8 cellular contexts compared by ENCODE assay signal in the genomic region with DNA sequence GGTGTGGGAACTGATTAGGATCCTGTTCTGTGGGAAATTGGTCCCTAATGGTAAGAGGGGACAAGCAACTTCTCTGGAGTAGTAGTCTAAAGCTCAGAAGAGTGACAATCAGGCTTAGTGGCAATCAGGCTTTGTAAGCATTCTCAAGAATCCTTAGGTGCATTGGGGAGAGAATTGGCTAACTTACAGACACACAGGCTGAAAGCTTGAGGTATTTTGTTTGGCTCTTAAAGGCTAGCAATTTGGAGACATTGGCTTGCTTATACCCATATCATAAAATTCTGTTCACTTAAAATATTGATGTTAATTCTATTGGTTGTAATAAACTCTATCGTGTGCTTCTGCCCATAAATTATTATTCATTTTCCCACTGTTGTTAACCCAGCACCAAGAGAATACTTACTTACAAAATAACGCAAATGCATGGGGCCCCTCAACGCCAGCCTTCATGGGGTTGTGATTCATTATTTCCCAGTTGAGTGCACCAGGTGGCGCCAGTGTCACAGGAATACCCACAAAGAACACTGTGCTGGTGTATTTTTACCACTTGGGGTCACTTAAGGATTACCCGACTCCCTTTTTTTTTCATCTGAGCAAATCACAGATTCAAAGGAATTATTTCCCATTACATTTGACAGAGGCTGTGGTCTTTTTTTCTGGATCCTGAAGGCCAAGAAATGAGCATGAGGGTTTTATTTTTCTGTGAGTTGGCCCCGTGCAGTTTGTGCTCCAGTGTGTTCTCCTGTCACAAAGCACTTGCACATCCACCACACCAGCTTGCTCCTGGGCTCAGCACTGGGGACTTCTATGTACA. TPM values are rescaled to one million over a fixed set of nuclear protein-coding genes. Genes with fewer than 3 reads are reported as not detected.
DNase-seq lines count a peak whose midpoint lies in the region; ATAC-seq and TF ChIP-seq lines count a peak whose summit lies in the region.

No MANE protein-coding gene starts in this region.

- H2AFZ ChIP-seq in osteoblast (ENCODE audit: low read length): no peak overlapping the region

- no peaks in the 10 kb centered on the region for H3K4me1 ChIP-seq in NT2/D1 (ENCODE audit: insufficient read depth, insufficient read length)
- peaks cover 33% of the 10 kb centered on the region for H3K4me1 ChIP-seq in osteoblast (ENCODE audit: insufficient read depth, low read length)
- H3K4me1 ChIP-seq in transverse colon: peaks cover 0 to 8% (median 0%) of the 10 kb centered on the region in 4 donors

- H3K27ac ChIP-seq in osteoblast (ENCODE audit: low read depth, low read length): no peak overlapping the region
- no peak overlapping the region for H3K27ac ChIP-seq in transverse colon

- TF ChIP-seq CTCF in fibroblast of villous mesenchyme (IDR thresholded peaks at IDR 0.05; ENCODE audit: insufficient read depth, low read depth, low read length) (peak; percentile 90), osteoblast (IDR thresholded peaks at IDR 0.05; ENCODE audit: extremely low read depth, low read depth, low read length) (peak; percentile 95), transverse colon (IDR thresholded peaks at IDR 0.05) (peak; percentile 77 to 89 (median 80))

- no peak overlapping the region for H3K4me2 ChIP-seq in osteoblast (ENCODE audit: insufficient read depth, low read length)

- no peak for TF ChIP-seq POLR2A in transverse colon (IDR thresholded peaks at IDR 0.05)

- H3K27me3 ChIP-seq in NT2/D1 (ENCODE audit: insufficient read depth, insufficient read length) (no peaks in the 10 kb centered on the region), osteoblast (ENCODE audit: insufficient read depth, low read length) (no peaks in the 10 kb centered on the region), transverse colon (no peaks in the 10 kb centered on the region)

- WGBS in transverse colon (ENCODE audit: low coverage in 1 of 2), 2 donors: 3 to 8% methylated on average over 4 to 6 of the region's 6 CpGs

- intact Hi-C loops in transverse colon (cut with DNase I; ENCODE audit: low total_unique reads): loop anchor here (10.0 kb wide), 1 partner anchor 868 kb away; no protein-coding TSS in a partner anchor

- ATAC-seq in GM19395 (IDR thresholded peaks at IDR 0.05; ENCODE audit: unreplicated experiment) (peak; percentile 97), HG03439 (IDR thresholded peaks at IDR 0.05; ENCODE audit: unreplicated experiment) (peak; percentile 67)

- no peaks in the 10 kb centered on the region for H3K79me2 ChIP-seq in osteoblast (ENCODE audit: insufficient read depth, low read length)

- peaks cover 18% of the 10 kb centered on the region for H4K20me1 ChIP-seq in osteoblast (ENCODE audit: insufficient read depth, low read length)

- no peak overlapping the region for H3K4me3 ChIP-seq in NT2/D1 (ENCODE audit: insufficient read length, low read depth)
- H3K4me3 ChIP-seq in fibroblast of villous mesenchyme (ENCODE audit: low read depth, low read length): no peak overlapping the region
- H3K4me3 ChIP-seq in osteoblast (ENCODE audit: insufficient read depth, low read length): no peak overlapping the region
- H3K4me3 ChIP-seq in transverse colon: no peak overlapping the region

- H3K9ac ChIP-seq in NT2/D1 (ENCODE audit: insufficient read length, low read depth): no peak overlapping the region

- in situ Hi-C loops in transverse colon (cut with MboI; ENCODE audit: low pct_ligation_motif_present in 1 of 4, low pct_unique_long_range_greater_than_20kb in 1 of 4, low sequenced_read_pairs in 3 of 4): loop anchor here (10.0 to 25.0 kb wide), 6 partner anchors 100 to 1125 kb away; a partner anchor contains a TSS

- H3K36me3 ChIP-seq in NT2/D1 (ENCODE audit: insufficient read depth, insufficient read length, low read length): peaks cover 40% of the 10 kb centered on the region
- H3K36me3 ChIP-seq in osteoblast (ENCODE audit: insufficient read depth, low read length): peaks cover 47% of the 10 kb centered on the region
- peaks cover 0 to 16% (median 5%) of the 10 kb centered on the region in 4 donors for H3K36me3 ChIP-seq in transverse colon

- DNase-seq in D341Med (ENCODE audit: low spot score) (peak; percentile 72), NT2/D1 (ENCODE audit: low read depth, low spot score) (peak; percentile 77), fibroblast of villous mesenchyme (ENCODE audit: low read depth) (peak; percentile 76), osteoblast (ENCODE audit: insufficient read length, low spot score, missing footprints) (peak; percentile 85), transverse colon (peak; percentile 60)
- DNase-seq in activated T-cell treated with anti-CD3 and anti-CD28 coated beads, Interleukin-2, amount 50 U/mL, for 1 hour: peak; percentile 62

- H3K9me3 ChIP-seq in NT2/D1 (ENCODE audit: insufficient read depth, low read length) (no peaks in the 10 kb centered on the region), osteoblast (ENCODE audit: low read depth, low read length) (no peaks in the 10 kb centered on the region), transverse colon (no peaks in the 10 kb centered on the region)

- no peak for TF ChIP-seq EP300 in transverse colon (IDR thresholded peaks at IDR 0.05; ENCODE audit: low read depth)

RNA-seq across cellular contexts. Expression of a gene that starts 45.5 kb away (rescaled TPM):
- total RNA-seq in fibroblast of villous mesenchyme: 87.3 and 120 TPM in 2 replicates
- total RNA-seq in osteoblast: 76.0 and 86.3 TPM in 2 replicates
- total RNA-seq in transverse colon: 10 to 100 TPM; 18.3 to 61.1 (median 49.9) TPM
